15 cellular contexts compared by ENCODE assay signal in the genomic region with DNA sequence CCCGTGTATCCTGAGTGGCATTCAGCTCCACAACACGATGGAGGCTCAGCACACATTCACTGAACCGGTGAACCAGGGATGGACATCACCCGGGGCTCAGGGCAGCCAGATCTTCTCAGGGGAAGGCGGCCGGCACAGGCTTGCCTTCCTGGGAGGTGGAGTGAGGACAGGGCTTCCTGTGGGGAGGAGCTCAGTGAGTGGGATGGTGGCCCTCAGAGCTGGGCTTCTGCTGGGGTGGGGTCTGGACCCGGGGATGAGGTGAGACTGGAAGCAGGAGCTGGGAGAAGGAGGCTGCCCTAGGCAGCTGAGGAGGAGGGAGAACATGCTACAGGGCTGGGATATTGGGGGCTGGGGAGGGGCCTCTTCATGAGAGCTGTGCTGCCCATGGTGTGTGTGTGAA. TPM values are rescaled to one million over a fixed set of nuclear protein-coding genes. Genes with fewer than 3 reads are reported as not detected.
A peak's percentile ranks its signal among the peaks of the same experiment; 100 is the strongest.
DNase-seq lines count a peak whose midpoint lies in the region; ATAC-seq and TF ChIP-seq lines count a peak whose summit lies in the region.
"Had no signal": no experiment of that assay in that cellular context is flagged by ENCODE, and none has a peak within 500 bp of the region (broad histone marks: within the 10 kb centered on the region; RNA-seq: fewer than 3 reads in every experiment).

No MANE protein-coding gene starts in this region.

- H3K27me3 Mint-ChIP-seq in GM23338 (ENCODE audit: insufficient read depth, low read depth, poor library complexity) (peaks cover 28% of the 10 kb centered on the region), WTC11 (ENCODE audit: low read depth) (peaks cover 38% of the 10 kb centered on the region), neural crest cell (ENCODE audit: low read depth) (peaks cover 54% of the 10 kb centered on the region)

- H3K36me3 Mint-ChIP-seq in GM23338 (ENCODE audit: low read depth) = no peaks in the 10 kb centered on the region
- no peaks in the 10 kb centered on the region for H3K36me3 Mint-ChIP-seq in WTC11
- no peaks in the 10 kb centered on the region for H3K36me3 Mint-ChIP-seq in neural crest cell (ENCODE audit: low read depth)
- H3K36me3 Mint-ChIP-seq in activated naive CD4-positive, alpha-beta T cell treated with anti-CD3 and anti-CD28 coated beads, Interleukin-2, amount 50 U/mL, for 72 hours = no peaks in the 10 kb centered on the region

- no peak overlapping the region for H3K4me3 ChIP-seq in GM23338

- H3K4me3 Mint-ChIP-seq in GM23338 = peak overlapping the region; percentile 69; the same call in 1 of the 3 replicates
- H3K4me3 Mint-ChIP-seq in WTC11 = peak overlapping the region; percentile 8; the same call in 1 of the 2 replicates
- H3K4me3 Mint-ChIP-seq in neural crest cell = peak overlapping the region; percentile 54

- H3K9me3 Mint-ChIP-seq in GM23338 = no peaks in the 10 kb centered on the region
- H3K9me3 Mint-ChIP-seq in WTC11 = no peaks in the 10 kb centered on the region
- no peaks in the 10 kb centered on the region for H3K9me3 Mint-ChIP-seq in neural crest cell
- H3K9me3 Mint-ChIP-seq in activated naive CD4-positive, alpha-beta T cell treated with anti-CD3 and anti-CD28 coated beads, Interleukin-2, amount 50 U/mL, for 72 hours = no peaks in the 10 kb centered on the region

- H3K27ac ChIP-seq in GM23338 (ENCODE audit: low read depth) = no peak overlapping the region
- H3K27ac ChIP-seq in foreskin keratinocyte = no peak overlapping the region

- peaks cover 15% of the 10 kb centered on the region for H3K27me3 ChIP-seq in GM23338 (ENCODE audit: insufficient read depth)
- peaks cover 75% of the 10 kb centered on the region for H3K27me3 ChIP-seq in foreskin keratinocyte

- no peaks in the 10 kb centered on the region for H3K79me2 ChIP-seq in GM23338 (replicated peaks; ENCODE audit: insufficient read depth)

- H4K20me1 ChIP-seq in GM23338 (replicated peaks; ENCODE audit: insufficient read depth) = no peaks in the 10 kb centered on the region

- no peaks in the 10 kb centered on the region for H3K9me2 ChIP-seq in GM23338 (ENCODE audit: insufficient read depth)

- H3K36me3 ChIP-seq in GM23338 (ENCODE audit: insufficient read depth) = no peaks in the 10 kb centered on the region

- CTCF ChIA-PET in WTC11 (lab: Charles Lee) = no interaction called here

- POLR2A ChIA-PET in WTC11 (lab: Charles Lee) = no interaction called here

- H3K4me1 ChIP-seq in GM23338 (ENCODE audit: insufficient read depth) = peaks cover 2% of the 10 kb centered on the region; the same call in 1 of the 2 replicates
- no peaks in the 10 kb centered on the region for H3K4me1 ChIP-seq in foreskin keratinocyte

- ATAC-seq in GM23338 (no peak), WTC11 (no peak), foreskin keratinocyte (peak; percentile 20), GM21825 (IDR thresholded peaks at IDR 0.05; ENCODE audit: unreplicated experiment) (no peak)
- ATAC-seq in activated naive CD4-positive, alpha-beta T cell treated with anti-CD3 and anti-CD28 coated beads, Interleukin-2, amount 50 U/mL, for 72 hours = no peak

- H3K4me2 ChIP-seq in GM23338 = no peak overlapping the region

- no peaks in the 10 kb centered on the region for H3F3A ChIP-seq in GM23338 (replicated peaks; ENCODE audit: low read depth)

- no peak overlapping the region for H2AFZ ChIP-seq in GM23338

- H3K4me1 Mint-ChIP-seq in GM23338 = peaks cover 25% of the 10 kb centered on the region
- H3K4me1 Mint-ChIP-seq in WTC11 = peaks cover 29% of the 10 kb centered on the region
- H3K4me1 Mint-ChIP-seq in neural crest cell = peaks cover 24% of the 10 kb centered on the region

- DNase-seq in GM23338 (ENCODE audit: low spot score) = no peak
- DNase-seq in WTC11 (ENCODE audit: low spot score) = no peak
- DNase-seq in foreskin keratinocyte = no peak
- DNase-seq in neural crest cell (ENCODE audit: low read depth, low spot score) = no peak
- no peak for DNase-seq in activated naive CD4-positive, alpha-beta T cell treated with anti-CD3 and anti-CD28 coated beads, Interleukin-2, amount 50 U/mL, for 72 hours (ENCODE audit: low spot score in 2 of 2)
- no peak for DNase-seq in COLO829 (ENCODE audit: low spot score)
- DNase-seq: DMS79, H9, KG1, NCI-H1105 treated with DMSO at 0.1 percent for 48 hours, NCI-H2081 treated with DMSO at 0.1 percent for 48 hours, OCI-M1, SHP77 treated with DMSO at 0.1 percent for 48 hours had no signal

- TF ChIP-seq CTCF in GM23338 (conservative IDR thresholded peaks at IDR 0.05; ENCODE audit: low read depth in 2 of 2) (no peak), WTC11 (IDR thresholded peaks at IDR 0.05) (no peak), foreskin keratinocyte (conservative IDR thresholded peaks at IDR 0.05) (no peak), neural crest cell (conservative IDR thresholded peaks at IDR 0.05) (no peak)

- H3K27ac Mint-ChIP-seq in GM23338 (no peak overlapping the region), WTC11 (peak overlapping the region; percentile 16; the same call in 1 of the 2 replicates), neural crest cell (ENCODE audit: unreplicated experiment) (no peak overlapping the region)
- H3K27ac Mint-ChIP-seq in activated naive CD4-positive, alpha-beta T cell treated with anti-CD3 and anti-CD28 coated beads, Interleukin-2, amount 50 U/mL, for 72 hours = no peak overlapping the region
- H3K27ac Mint-ChIP-seq: H9 had no signal

TF ChIP-seq in GM23338, 12 proteins besides CTCF, POLR2A, EP300 and RAD21 (continues in another document):
- TF ChIP-seq JUNB (IDR thresholded peaks at IDR 0.05; ENCODE audit: unreplicated experiment) = no peak
- TF ChIP-seq EZH2phosphoT487 (IDR thresholded peaks at IDR 0.05; ENCODE audit: unreplicated experiment) = no peak
- TF ChIP-seq STAT1 (IDR thresholded peaks at IDR 0.05; ENCODE audit: unreplicated experiment) = no peak
- no peak for TF ChIP-seq EZH2 (IDR thresholded peaks at IDR 0.05; ENCODE audit: low read depth, unreplicated experiment)
- no peak for TF ChIP-seq CREB1 (CRISPR knock-in tag; IDR thresholded peaks at IDR 0.05; ENCODE audit: low read depth)
- TF ChIP-seq, protein P1, sequence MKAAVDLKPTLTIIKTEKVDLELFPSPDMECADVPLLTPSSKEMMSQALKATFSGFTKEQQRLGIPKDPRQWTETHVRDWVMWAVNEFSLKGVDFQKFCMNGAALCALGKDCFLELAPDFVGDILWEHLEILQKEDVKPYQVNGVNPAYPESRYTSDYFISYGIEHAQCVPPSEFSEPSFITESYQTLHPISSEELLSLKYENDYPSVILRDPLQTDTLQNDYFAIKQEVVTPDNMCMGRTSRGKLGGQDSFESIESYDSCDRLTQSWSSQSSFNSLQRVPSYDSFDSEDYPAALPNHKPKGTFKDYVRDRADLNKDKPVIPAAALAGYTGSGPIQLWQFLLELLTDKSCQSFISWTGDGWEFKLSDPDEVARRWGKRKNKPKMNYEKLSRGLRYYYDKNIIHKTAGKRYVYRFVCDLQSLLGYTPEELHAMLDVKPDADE (IDR thresholded peaks at IDR 0.05) = no peak
- TF ChIP-seq ZNF331 (CRISPR knock-in tag; IDR thresholded peaks at IDR 0.05; ENCODE audit: low read depth) = no peak

TF ChIP-seq in WTC11, 78 proteins besides CTCF, POLR2A, EP300 and RAD21:
- TF ChIP-seq ZNF423 (CRISPR knock-in tag; IDR thresholded peaks at IDR 0.05) = no peak
- TF ChIP-seq NFATC4 (CRISPR knock-in tag; IDR thresholded peaks at IDR 0.05) = no peak
- TF ChIP-seq GTF2I (CRISPR knock-in tag; conservative IDR thresholded peaks at IDR 0.05) = no peak
- no peak for TF ChIP-seq ZNF138 (CRISPR knock-in tag; conservative IDR thresholded peaks at IDR 0.05)

RNA-seq across cellular contexts. Expression of gene PRR23E, which starts 58.5 kb away (rescaled TPM):
- total RNA-seq in GM23338 (2014; rRNA removed; shearing (Covaris generic)) = not detected in 2 replicates
- polyA plus RNA-seq in GM23338 (2016; fragmentation: Nextera tagmentation; extraction: Ambion mirVana) (not detected in 2 replicates), foreskin keratinocyte (not detected in 2 replicates)
- total RNA-seq in WTC11 (2021) (not detected in 3 replicates), foreskin keratinocyte (not detected in 2 replicates), neural crest cell (not detected in 2 replicates)
- not detected for total RNA-seq in activated naive CD4-positive, alpha-beta T cell treated with anti-CD3 and anti-CD28 coated beads, Interleukin-2, amount 50 U/mL, for 72 hours
- total RNA-seq: H9, NCI-H460 had no signal

Comparison
In these comparisons a context has a peak if more than half of its experiments do, and no peak if none do; other contexts are left out.
1. H3K4me3 Mint-ChIP-seq: peak in every context shown above with its lines; median percentile 69 in GM23338; 54 in neural crest cell; 8 in WTC11.